10 cellular contexts compared by ENCODE assay signal in the genomic region with DNA sequence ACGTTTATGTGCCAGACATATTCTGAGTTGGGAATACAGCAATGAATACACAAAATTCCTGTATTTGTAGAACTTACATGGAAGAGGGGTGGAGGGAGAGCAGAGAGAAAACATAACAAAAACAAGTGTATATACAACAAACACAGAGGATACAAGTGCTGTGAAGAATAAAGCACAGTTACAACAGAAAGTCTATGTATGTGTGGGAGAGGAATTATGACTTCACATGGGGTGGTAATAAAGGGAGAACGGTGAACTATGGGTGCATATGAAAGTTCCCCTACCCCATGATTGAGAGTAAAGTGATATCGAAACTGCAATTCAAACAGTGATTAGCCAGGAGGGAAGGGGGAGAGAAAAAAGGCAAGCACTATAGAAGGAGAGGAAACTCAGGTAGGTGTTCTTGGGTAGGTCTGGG. TPM values are rescaled to one million over a fixed set of nuclear protein-coding genes. Genes with fewer than 3 reads are reported as not detected.
DNase-seq lines count a peak whose midpoint lies in the region; ATAC-seq and TF ChIP-seq lines count a peak whose summit lies in the region.
"Had no signal": no experiment of that assay in that cellular context is flagged by ENCODE, and none has a peak within 500 bp of the region (broad histone marks: within the 10 kb centered on the region; RNA-seq: fewer than 3 reads in every experiment).

No MANE protein-coding gene starts in this region.

- H3K4me3 ChIP-seq in mucosa of descending colon = no peak overlapping the region
- H3K4me3 ChIP-seq: prostate gland had no signal

- no peaks in the 10 kb centered on the region for H3K9me3 ChIP-seq in mucosa of descending colon
- H3K9me3 ChIP-seq: prostate gland had no signal

- DNase-seq in activated CD4-positive, alpha-beta T cell treated with anti-CD3 and anti-CD28 coated beads for 4 hours = peak; percentile 8 to 20
- DNase-seq in activated CD4-positive, alpha-beta T cell treated with anti-CD3 and anti-CD28 coated beads, Interleukin-2, amount 50 U/mL, for 1 hour = no peak
- DNase-seq in mucosa of descending colon (no peak), NCI-H345 (lab: John Stamatoyannopoulos, UW) (no peak)
- no peak for DNase-seq in stimulated activated CD4-positive, alpha-beta T cell treated with anti-CD3 and anti-CD28 coated beads, Interleukin-2, amount 100 ng/mL, for 48 hours
- DNase-seq: NCI-H187 treated with DMSO at 0.1 percent for 48 hours had no signal

- no peaks in the 10 kb centered on the region for H3K4me1 ChIP-seq in mucosa of descending colon (ENCODE audit: low read depth)
- H3K4me1 ChIP-seq: prostate gland had no signal

- TF ChIP-seq CTCF in mucosa of descending colon (IDR thresholded peaks at IDR 0.05) = no peak

- intact Hi-C loops in mucosa of descending colon (cut with DNase I, micrococcal nuclease) = no loop called here

- peak; percentile 96 for ATAC-seq in GM21619 (IDR thresholded peaks at IDR 0.05; ENCODE audit: unreplicated experiment)
- peak; percentile 99 for ATAC-seq in HG03432 (IDR thresholded peaks at IDR 0.05; ENCODE audit: unreplicated experiment)
- ATAC-seq in mucosa of descending colon = peak; percentile 44
- ATAC-seq in esophagus mucosa = no peak

- H3K36me3 ChIP-seq in mucosa of descending colon (ENCODE audit: low read depth) = no peaks in the 10 kb centered on the region
- H3K36me3 ChIP-seq: prostate gland had no signal

RNA-seq across cellular contexts. Expression of a gene that starts 24.6 kb away (rescaled TPM):
- 10 to 100 TPM; 43.0 to 68.6 (median 51.3) TPM for total RNA-seq in mucosa of descending colon
- total RNA-seq in esophagus mucosa = 47.0 TPM

Comparison
In these comparisons a context has a peak if more than half of its experiments do, and no peak if none do; other contexts are left out.
1. DNase-seq: peak in activated CD4-positive, alpha-beta T cell treated with anti-CD3 and anti-CD28 coated beads for 4 hours (2 of 2); none in activated CD4-positive, alpha-beta T cell treated with anti-CD3 and anti-CD28 coated beads, Interleukin-2, amount 50 U/mL, for 1 hour (single experiment), mucosa of descending colon (0 of 3), NCI-H345 (single experiment) and stimulated activated CD4-positive, alpha-beta T cell treated with anti-CD3 and anti-CD28 coated beads, Interleukin-2, amount 100 ng/mL, for 48 hours (0 of 2).